Comparison of ENCODE assay signal across 8 cellular contexts in genomic region chr19:49084206-49085019, GRCh38. TPM values are rescaled to one million over a fixed set of nuclear protein-coding genes. Genes with fewer than 3 reads are reported as not detected.
DNase-seq lines count a peak whose midpoint lies in the region; ATAC-seq, FAIRE-seq and TF ChIP-seq lines count a peak whose summit lies in the region.

No MANE protein-coding gene starts in this region.

- no peak for TF ChIP-seq POLR2A in esophagus muscularis mucosa (IDR thresholded peaks at IDR 0.05; ENCODE audit: low read depth)

- peaks cover 23% of the 10 kb centered on the region for H3K36me3 ChIP-seq in SJCRH30
- peaks cover 8 to 29% (median 18%) of the 10 kb centered on the region in 4 donors for H3K36me3 ChIP-seq in esophagus muscularis mucosa
- peaks cover 2 to 27% of the 10 kb centered on the region in 2 donors for H3K36me3 ChIP-seq in psoas muscle (ENCODE audit: insufficient read depth in 1 of 2, low read depth in 1 of 2)

- TF ChIP-seq CTCF in esophagus muscularis mucosa (IDR thresholded peaks at IDR 0.05) (no peak), psoas muscle (IDR thresholded peaks at IDR 0.05) (no peak)

- H3K9me3 ChIP-seq in SJCRH30 (replicated peaks) (no peaks in the 10 kb centered on the region), esophagus muscularis mucosa (no peaks in the 10 kb centered on the region), psoas muscle (no peaks in the 10 kb centered on the region)

- no peak for DNase-seq in SJCRH30
- DNase-seq in esophagus muscularis mucosa (ENCODE audit: extremely low spot score) = no peak
- DNase-seq in psoas muscle = no peak
- DNase-seq in left lobe of liver (ENCODE audit: low spot score) = no peak
- DNase-seq in frontal cortex (ENCODE audit: low spot score in 2 of 2) = no peak

- H3K4me3 ChIP-seq in GM08714 (ENCODE audit: low read length) = peak overlapping the region; percentile 38; the same call in 1 of the 2 replicates
- H3K4me3 ChIP-seq in SJCRH30 = peak overlapping the region; percentile 94
- peak overlapping the region; percentile 72 to 97 (median 88) for H3K4me3 ChIP-seq in esophagus muscularis mucosa
- peak overlapping the region; percentile 100 for H3K4me3 ChIP-seq in psoas muscle

- intact Hi-C loops in esophagus muscularis mucosa (cut with DNase I) (no loop called here), psoas muscle (cut with DNase I) (no loop called here)

- 71% methylated on average over 26 of the region's 26 CpGs for WGBS in esophagus muscularis mucosa
- 65 to 69% (median 66%) methylated on average over 26 of the region's 26 CpGs for WGBS in psoas muscle, 3 donors

- FAIRE-seq in frontal cortex (lab: Jason Lieb, UNC) = no peak

- ATAC-seq in psoas muscle (no peak), left lobe of liver (no peak), HG03378 (IDR thresholded peaks at IDR 0.05; ENCODE audit: unreplicated experiment) (no peak), GM18873 (IDR thresholded peaks at IDR 0.05; ENCODE audit: low FRiP score, unreplicated experiment) (no peak)

- H3K27me3 ChIP-seq in SJCRH30 (no peaks in the 10 kb centered on the region), esophagus muscularis mucosa (no peaks in the 10 kb centered on the region), psoas muscle (ENCODE audit: insufficient read depth in 3 of 3, low read length in 2 of 3) (no peaks in the 10 kb centered on the region)

- TF ChIP-seq EP300 in esophagus muscularis mucosa (IDR thresholded peaks at IDR 0.05) = no peak

- H3K27ac ChIP-seq in SJCRH30 = peak overlapping the region; percentile 92
- peak overlapping the region; percentile 83 to 95 (median 89) for H3K27ac ChIP-seq in esophagus muscularis mucosa (replicated peaks in 1 of 4)
- peak overlapping the region; percentile 97 for H3K27ac ChIP-seq in psoas muscle

- H3K4me1 ChIP-seq in SJCRH30 (peaks cover 5% of the 10 kb centered on the region; the same call in 1 of the 2 replicates), esophagus muscularis mucosa (peaks cover 24 to 42% (median 37%) of the 10 kb centered on the region in 4 donors), psoas muscle (peaks cover 18% of the 10 kb centered on the region)

RNA-seq across cellular contexts. Expression of gene SNRNP70, which starts 0.8 kb away (rescaled TPM):
- total RNA-seq in SJCRH30 (2014; rRNA removed; shearing (Covaris generic)) = 241 and 253 TPM in 2 replicates
- total RNA-seq in esophagus muscularis mucosa (100 to 1,000 TPM; 101 to 209 (median 145) TPM), psoas muscle (100 to 1,000 TPM in 3 of 4 donors, 10 to 100 TPM in 1; 89.1 to 133 (median 111) TPM), left lobe of liver (170 TPM), frontal cortex (99.5 TPM)
- polyA plus RNA-seq in psoas muscle = 100 to 1,000 TPM in 1 of 3 donors, 10 to 100 TPM in 2; 83.2 to 123 (median 85.3) TPM

RNA-seq across cellular contexts. Expression of gene KCNA7, which starts 11.9 kb away (rescaled TPM):
- total RNA-seq in SJCRH30 (2014; rRNA removed; shearing (Covaris generic)) = not detected in 2 replicates
- total RNA-seq in esophagus muscularis mucosa (not detected), psoas muscle (10 to 100 TPM in 3 of 4 donors, 1 to 10 TPM in 1; 9.7 to 21.4 (median 17.2) TPM), left lobe of liver (not detected), frontal cortex (not detected)
- 10 to 100 TPM; 12.6 to 23.9 (median 17.0) TPM for polyA plus RNA-seq in psoas muscle

RNA-seq across cellular contexts. Expression of gene NTF4, which starts 19.8 kb away (rescaled TPM):
- not detected in 2 replicates for total RNA-seq in SJCRH30 (2014; rRNA removed; shearing (Covaris generic))
- total RNA-seq in esophagus muscularis mucosa (not detected), psoas muscle (1 to 10 TPM; 1.8 to 6.9 (median 5.1) TPM), left lobe of liver (not detected), frontal cortex (not detected)
- 1 to 10 TPM; 5.6 to 7.4 (median 6.4) TPM for polyA plus RNA-seq in psoas muscle

RNA-seq across cellular contexts. Expression of gene CGB7, which starts 26.9 kb away (rescaled TPM):
- not detected in 2 replicates for total RNA-seq in SJCRH30 (2014; rRNA removed; shearing (Covaris generic))
- total RNA-seq in esophagus muscularis mucosa (not detected), psoas muscle (under 1 TPM; 0.20 to 0.46 (median 0.41) TPM), left lobe of liver (not detected), frontal cortex (not detected)
- polyA plus RNA-seq in psoas muscle = 1 to 10 TPM in 1 of 3 donors, under 1 TPM in 2; 0.52 to 1.1 (median 0.56) TPM

RNA-seq across cellular contexts. Expression of gene LIN7B, which starts 29.8 kb away (rescaled TPM):
- total RNA-seq in SJCRH30 (2014; rRNA removed; shearing (Covaris generic)) = 4.1 and 5.0 TPM in 2 replicates
- total RNA-seq in esophagus muscularis mucosa = 10 to 100 TPM in 3 of 4 donors, 1 to 10 TPM in 1; 7.5 to 21.4 (median 15.5) TPM
- total RNA-seq in psoas muscle = 10 to 100 TPM; 11.8 to 27.9 (median 22.3) TPM
- polyA plus RNA-seq in psoas muscle = 10 to 100 TPM; 13.9 to 24.3 (median 15.8) TPM
- total RNA-seq in left lobe of liver = 5.5 TPM
- 31.0 TPM for total RNA-seq in frontal cortex

Comparison
In these comparisons a context has a peak if more than half of its experiments do, and no peak if none do; other contexts are left out.
1. H3K4me3 ChIP-seq: peak in every context shown above with its lines; median percentile 100 in psoas muscle; 94 in SJCRH30; 88 in esophagus muscularis mucosa; 38 in GM08714.
2. RNA of gene KCNA7, which starts 11.9 kb away (total RNA-seq): 9.7 to 21.4 TPM in psoas muscle; not detected in SJCRH30, not detected in esophagus muscularis mucosa, not detected in left lobe of liver (single experiment) and not detected in frontal cortex (single experiment); every median in the first group is over 10 times any median in the second.
3. Peak in every context shown above with its lines, with median percentiles within 50 percentile points of each other: H3K27ac ChIP-seq.